15 cellular contexts compared by ENCODE assay signal in the genomic region with DNA sequence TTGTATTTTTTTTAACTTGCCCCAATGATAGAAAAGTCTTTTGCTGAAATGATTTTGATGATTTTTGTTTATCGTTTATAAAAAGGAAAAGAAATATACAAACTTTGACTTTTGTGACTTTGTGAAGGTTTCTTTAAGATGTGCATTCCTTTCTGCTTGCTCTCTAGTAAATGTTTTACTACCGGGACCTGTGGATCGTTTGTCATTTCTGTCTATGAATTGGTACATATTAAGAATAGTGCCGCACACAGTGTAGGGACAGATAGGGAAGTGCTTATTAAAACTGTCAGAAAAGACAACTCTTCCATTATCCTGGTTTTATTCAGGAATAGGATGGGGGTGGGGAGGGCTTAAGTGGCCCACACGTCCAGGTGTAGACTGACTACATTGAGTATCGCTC. TPM values are rescaled to one million over a fixed set of nuclear protein-coding genes. Genes with fewer than 3 reads are reported as not detected.
DNase-seq lines count a peak whose midpoint lies in the region; ATAC-seq, FAIRE-seq and TF ChIP-seq lines count a peak whose summit lies in the region.
"Had no signal": no experiment of that assay in that cellular context is flagged by ENCODE, and none has a peak within 500 bp of the region (broad histone marks: within the 10 kb centered on the region; RNA-seq: fewer than 3 reads in every experiment).

No MANE protein-coding gene starts in this region.

- peaks cover 59 to 99% (median 88%) of the 10 kb centered on the region in 4 donors for H3K36me3 ChIP-seq in sigmoid colon

- no peak for ATAC-seq in HG02588 (IDR thresholded peaks at IDR 0.05; ENCODE audit: unreplicated experiment)
- ATAC-seq: gastroesophageal sphincter had no signal

- no peaks in the 10 kb centered on the region for H3K9me3 ChIP-seq in sigmoid colon
- H3K9me3 ChIP-seq: gastroesophageal sphincter, prostate gland, testis had no signal

- no peaks in the 10 kb centered on the region for H3K4me1 ChIP-seq in sigmoid colon
- H3K4me1 ChIP-seq: gastroesophageal sphincter, prostate gland, testis had no signal

- H3K36me3 Mint-ChIP-seq in activated T-cell treated with anti-CD3 and anti-CD28 coated beads, Interleukin-2, amount 50 U/mL, for 24 hours (ENCODE audit: low read depth): peaks cover 100% of the 10 kb centered on the region
- H3K36me3 Mint-ChIP-seq in IgD-negative memory B cell (peaks cover 2% of the 10 kb centered on the region), endothelial cell (ENCODE audit: low read depth, unreplicated experiment) (peaks cover 60% of the 10 kb centered on the region), progenitor cell of endocrine pancreas (ENCODE audit: insufficient read depth) (peaks cover 34% of the 10 kb centered on the region)

- no peak for DNase-seq in activated T-cell treated with anti-CD3 and anti-CD28 coated beads, Interleukin-2, amount 50 U/mL, for 24 hours
- DNase-seq in activated T-cell treated with anti-CD3 and anti-CD28 coated beads, Interleukin-2, amount 50 U/mL, for 48 hours: no peak
- DNase-seq in endothelial cell (ENCODE audit: low spot score): no peak
- no peak for DNase-seq in progenitor cell of endocrine pancreas (ENCODE audit: low spot score, unreplicated experiment)
- no peak for DNase-seq in sigmoid colon
- no peak for DNase-seq in frontal cortex (ENCODE audit: low spot score in 2 of 2)
- DNase-seq: cerebellar nuclear complex, NCI-H1694 treated with DMSO at 0.1 percent for 48 hours, NCI-H446, testis had no signal

- FAIRE-seq in frontal cortex (lab: Jason Lieb, UNC): no peak
- FAIRE-seq: D721Med had no signal

- 28 to 66% methylated on average over 6 of the region's 6 CpGs for WGBS in sigmoid colon, 2 donors

- H3K4me3 Mint-ChIP-seq in activated T-cell treated with anti-CD3 and anti-CD28 coated beads, Interleukin-2, amount 50 U/mL, for 24 hours: no peak overlapping the region
- peak overlapping the region in 1 of 4 donors; percentile 72 for H3K4me3 Mint-ChIP-seq in IgD-negative memory B cell
- peak overlapping the region; percentile 14 for H3K4me3 Mint-ChIP-seq in endothelial cell (ENCODE audit: unreplicated experiment)
- H3K4me3 Mint-ChIP-seq in progenitor cell of endocrine pancreas (ENCODE audit: low read depth): no peak overlapping the region

- H3K27ac Mint-ChIP-seq in activated T-cell treated with anti-CD3 and anti-CD28 coated beads, Interleukin-2, amount 50 U/mL, for 24 hours: peak overlapping the region; percentile 100
- H3K27ac Mint-ChIP-seq in IgD-negative memory B cell (peak overlapping the region in 2 of 3 donors; percentile 5 to 76), endothelial cell (ENCODE audit: unreplicated experiment) (no peak overlapping the region), progenitor cell of endocrine pancreas (peak overlapping the region; percentile 94)

- no peaks in the 10 kb centered on the region for H3K9me3 Mint-ChIP-seq in activated T-cell treated with anti-CD3 and anti-CD28 coated beads, Interleukin-2, amount 50 U/mL, for 24 hours
- no peaks in the 10 kb centered on the region for H3K9me3 Mint-ChIP-seq in IgD-negative memory B cell
- no peaks in the 10 kb centered on the region for H3K9me3 Mint-ChIP-seq in endothelial cell (ENCODE audit: unreplicated experiment)
- no peaks in the 10 kb centered on the region for H3K9me3 Mint-ChIP-seq in progenitor cell of endocrine pancreas (ENCODE audit: low read depth)

- no peak for TF ChIP-seq EP300 in sigmoid colon (IDR thresholded peaks at IDR 0.05)

- intact Hi-C loops in sigmoid colon (cut with DNase I): no loop called here

- H3K27me3 Mint-ChIP-seq in activated T-cell treated with anti-CD3 and anti-CD28 coated beads, Interleukin-2, amount 50 U/mL, for 24 hours: no peaks in the 10 kb centered on the region
- no peaks in the 10 kb centered on the region for H3K27me3 Mint-ChIP-seq in IgD-negative memory B cell
- peaks cover 13% of the 10 kb centered on the region for H3K27me3 Mint-ChIP-seq in endothelial cell (ENCODE audit: unreplicated experiment)
- H3K27me3 Mint-ChIP-seq in progenitor cell of endocrine pancreas: no peaks in the 10 kb centered on the region

- no peaks in the 10 kb centered on the region for H3K27me3 ChIP-seq in sigmoid colon
- H3K27me3 ChIP-seq: gastroesophageal sphincter, testis had no signal

- no peak for TF ChIP-seq CTCF in endothelial cell (IDR thresholded peaks at IDR 0.05; ENCODE audit: unreplicated experiment)
- no peak for TF ChIP-seq CTCF in progenitor cell of endocrine pancreas (IDR thresholded peaks at IDR 0.05; ENCODE audit: unreplicated experiment)
- TF ChIP-seq CTCF in sigmoid colon (IDR thresholded peaks at IDR 0.05): no peak

- no peak overlapping the region for H3K4me3 ChIP-seq in sigmoid colon
- H3K4me3 ChIP-seq: gastroesophageal sphincter, prostate gland, testis had no signal

- peaks cover 35% of the 10 kb centered on the region for H3K4me1 Mint-ChIP-seq in activated T-cell treated with anti-CD3 and anti-CD28 coated beads, Interleukin-2, amount 50 U/mL, for 24 hours (ENCODE audit: low read depth)
- H3K4me1 Mint-ChIP-seq in IgD-negative memory B cell (peaks cover 4 to 24% (median 6%) of the 10 kb centered on the region in 3 donors), endothelial cell (ENCODE audit: unreplicated experiment) (peaks cover 2% of the 10 kb centered on the region), progenitor cell of endocrine pancreas (ENCODE audit: low read depth) (peaks cover 7% of the 10 kb centered on the region)

- no peak for TF ChIP-seq POLR2A in sigmoid colon (IDR thresholded peaks at IDR 0.05)

- H3K27ac ChIP-seq in sigmoid colon: peak overlapping the region in 1 of 4 donors; percentile 35
- H3K27ac ChIP-seq: prostate gland, testis had no signal

RNA-seq across cellular contexts. Expression of gene PSMC5, which starts 8.1 kb away (rescaled TPM):
- polyA plus RNA-seq in IgD-negative memory B cell: 139 TPM
- 124 TPM for total RNA-seq in endothelial cell (ENCODE audit: unreplicated experiment)
- total RNA-seq in progenitor cell of endocrine pancreas: 101 and 109 TPM in 2 replicates
- 100 to 1,000 TPM in 3 of 4 donors, 10 to 100 TPM in 1; 94.2 to 161 (median 113) TPM for total RNA-seq in sigmoid colon
- polyA plus RNA-seq in sigmoid colon: 100 to 1,000 TPM in 2 of 3 donors, 10 to 100 TPM in 1; 95.7 to 157 (median 130) TPM
- total RNA-seq in frontal cortex: 47.3 TPM

RNA-seq across cellular contexts. Expression of gene FTSJ3, which starts 8.3 kb away (rescaled TPM):
- polyA plus RNA-seq in IgD-negative memory B cell (28.7 TPM), sigmoid colon (10 to 100 TPM in 2 of 3 donors, 1 to 10 TPM in 1; 7.9 to 30.7 (median 10.2) TPM)
- total RNA-seq in endothelial cell (ENCODE audit: unreplicated experiment) (48.6 TPM), progenitor cell of endocrine pancreas (46.5 and 49.0 TPM in 2 replicates), sigmoid colon (10 to 100 TPM; 31.0 to 65.8 (median 47.6) TPM), frontal cortex (34.6 TPM)

RNA-seq across cellular contexts. Expression of gene SMARCD2, which starts 23.4 kb away (rescaled TPM):
- 96.1 TPM for polyA plus RNA-seq in IgD-negative memory B cell
- 57.3 TPM for total RNA-seq in endothelial cell (ENCODE audit: unreplicated experiment)
- 61.6 and 63.8 TPM in 2 replicates for total RNA-seq in progenitor cell of endocrine pancreas
- total RNA-seq in sigmoid colon: 100 to 1,000 TPM in 2 of 4 donors, 10 to 100 TPM in 2; 79.7 to 122 (median 105) TPM
- polyA plus RNA-seq in sigmoid colon: 10 to 100 TPM; 44.4 to 95.9 (median 50.6) TPM
- total RNA-seq in frontal cortex: 9.4 TPM

RNA-seq across cellular contexts. Expression of gene DDX42, which starts 45.2 kb away (rescaled TPM):
- polyA plus RNA-seq in IgD-negative memory B cell (16.2 TPM), sigmoid colon (10 to 100 TPM; 30.7 to 62.3 (median 40.8) TPM)
- total RNA-seq in endothelial cell (ENCODE audit: unreplicated experiment) (110 TPM), progenitor cell of endocrine pancreas (181 and 189 TPM in 2 replicates), sigmoid colon (100 to 1,000 TPM in 2 of 4 donors, 10 to 100 TPM in 2; 82.0 to 136 (median 101) TPM), frontal cortex (64.0 TPM)

RNA-seq across cellular contexts. Expression of gene CCDC47, which starts 45.7 kb away (rescaled TPM):
- 36.7 TPM for polyA plus RNA-seq in IgD-negative memory B cell
- total RNA-seq in endothelial cell (ENCODE audit: unreplicated experiment): 58.0 TPM
- total RNA-seq in progenitor cell of endocrine pancreas: 65.2 and 68.4 TPM in 2 replicates
- 10 to 100 TPM; 35.7 to 47.1 (median 43.5) TPM for total RNA-seq in sigmoid colon
- 10 to 100 TPM; 12.0 to 65.4 (median 39.3) TPM for polyA plus RNA-seq in sigmoid colon
- 49.3 TPM for total RNA-seq in frontal cortex
